Comparison of ENCODE assay signal across 24 cellular contexts in the genomic region with DNA sequence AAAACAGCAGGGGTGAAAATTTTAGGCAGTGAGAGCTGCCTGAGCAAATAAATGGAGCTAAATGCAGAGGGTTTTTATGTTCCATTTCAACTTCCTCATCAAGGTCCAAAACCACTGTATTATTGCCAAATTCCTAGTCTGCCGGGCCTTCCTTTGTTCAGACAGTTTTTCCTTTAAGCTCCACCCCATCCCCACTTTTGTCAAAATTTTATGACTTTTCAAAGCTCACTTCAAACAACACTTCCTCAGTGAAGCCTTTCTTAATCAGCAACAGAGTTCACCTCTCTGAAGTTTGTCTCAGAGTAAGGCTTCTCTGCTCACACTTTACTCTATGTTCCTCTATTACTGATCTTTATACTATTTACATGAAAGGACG.
DNase-seq lines count a peak whose midpoint lies in the region; ATAC-seq and TF ChIP-seq lines count a peak whose summit lies in the region.
"Had no signal": no experiment of that assay in that cellular context is flagged by ENCODE, and none has a peak within 500 bp of the region (broad histone marks: within the 10 kb centered on the region; RNA-seq: fewer than 3 reads in every experiment).

No MANE protein-coding gene starts in this region.

- TF ChIP-seq CTCF in A673 (conservative IDR thresholded peaks at IDR 0.05; ENCODE audit: low read depth, low read length): no peak

- CTCF ChIA-PET in A673 (lab: Charles Lee): interaction anchor here (1.8 kb wide), 1 partner anchor 140 kb away, joined by 6 read pairs; no protein-coding TSS in a partner anchor

- ATAC-seq in GM18517 (IDR thresholded peaks at IDR 0.05; ENCODE audit: unreplicated experiment): no peak
- ATAC-seq: left colon; naive thymus-derived CD4-positive, alpha-beta T cell had no signal

- no TSS peak for BruUV-seq in A673 (replicated peaks; lab: Mats Ljungman, UMichigan)

- no peaks in the 10 kb centered on the region for H3K36me3 ChIP-seq in A673 (ENCODE audit: insufficient read depth, low read length, poor library complexity, severe bottlenecking)
- H3K36me3 ChIP-seq: ovary, spleen, thyroid gland had no signal

- H3K4me3 ChIP-seq in A673 (ENCODE audit: low read depth, low read length, poor library complexity, severe bottlenecking): no peak overlapping the region
- H3K4me3 ChIP-seq: ovary, spleen, thyroid gland had no signal

- peaks cover 13% of the 10 kb centered on the region for H3K4me1 ChIP-seq in A673 (ENCODE audit: insufficient read depth, low read length, poor library complexity, severe bottlenecking)
- H3K4me1 ChIP-seq: spleen, thyroid gland had no signal

- H3K27me3 ChIP-seq in A673 (replicated peaks; ENCODE audit: insufficient read depth, low read depth, low read length, poor library complexity): no peaks in the 10 kb centered on the region
- H3K27me3 ChIP-seq: ovary, thyroid gland had no signal

- H3K27ac ChIP-seq in A673 (ENCODE audit: low read depth, low read length, poor library complexity, severe bottlenecking): no peak overlapping the region
- no peak overlapping the region for H3K27ac ChIP-seq in substantia nigra (ENCODE audit: low read depth, low read length, poor library complexity, severe bottlenecking)
- H3K27ac ChIP-seq: KMS-11, ovary, spleen, thyroid gland had no signal

- intact Hi-C loops in A673 (cut with micrococcal nuclease; ENCODE audit: unreplicated experiment): loop anchor here (10.0 kb wide), 3 partner anchors 109 to 1451 kb away; a partner anchor contains a TSS

- H3K9me3 ChIP-seq in A673 (ENCODE audit: low read depth, low read length, poor library complexity, severe bottlenecking): no peaks in the 10 kb centered on the region
- H3K9me3 ChIP-seq: ovary, spleen, thyroid gland had no signal

- peak; percentile 2 for DNase-seq in A673 (ENCODE audit: low spot score)
- peak; percentile 21 for DNase-seq in GDM1 (lab: John Stamatoyannopoulos, UW)
- peak; percentile 93 for DNase-seq in MV-4-11 (lab: John Stamatoyannopoulos, UW)
- DNase-seq in SKM-1 (lab: John Stamatoyannopoulos, UW; ENCODE audit: unreplicated experiment): peak; percentile 89
- no peak for DNase-seq in middle frontal gyrus (ENCODE audit: extremely low spot score, low spot score)
- DNase-seq in substantia nigra (lab: John Stamatoyannopoulos, UW): no peak
- DNase-seq in medulla oblongata (ENCODE audit: extremely low spot score): no peak
- DNase-seq: activated CD4-positive, alpha-beta T cell treated with anti-CD3 and anti-CD28 coated beads, Interleukin-2, amount 10 ng/mL, durations not matched to agents 24 days and 14 days; anterior cingulate cortex; CD4-positive, CD25-positive, alpha-beta regulatory T cell; DMS153; left colon; mesendoderm; naive thymus-derived CD4-positive, alpha-beta T cell; NCI-H1694 treated with DMSO at 0.1 percent for 48 hours; ovary; Right ventricle myocardium superior; spleen; stimulated activated CD4-positive, alpha-beta T cell treated with anti-CD3 and anti-CD28 coated beads, Interleukin-4, amount 100 ng/mL, for 24 hours; stimulated activated naive CD4-positive, alpha-beta T cell treated with Interleukin-2 at 50 U/mL for 16 hours; T-helper 1 cell; thyroid gland had no signal

- POLR2A ChIA-PET in A673 (lab: Charles Lee; ENCODE audit: low non-redundant PET): no interaction called here

Comparison
In these comparisons a context has a peak if more than half of its experiments do, and no peak if none do; other contexts are left out.
1. DNase-seq: peak in A673 (single experiment), GDM1 (single experiment), MV-4-11 (single experiment) and SKM-1 (single experiment); none in middle frontal gyrus (single experiment), substantia nigra (0 of 49) and medulla oblongata (single experiment).